25 cellular contexts compared by ENCODE assay signal in genomic region chr6:167524720-167525119, GRCh38.
"Had no signal": no experiment of that assay in that cellular context is flagged by ENCODE, and none has a peak within 500 bp of the region (broad histone marks: within the 10 kb centered on the region; RNA-seq: fewer than 3 reads in every experiment).

No MANE protein-coding gene starts in this region.

- H3K9ac ChIP-seq: parathyroid adenoma had no signal

- H3K4me1 Mint-ChIP-seq: naive B cell had no signal

- H3K9me3 Mint-ChIP-seq: mesothelial cell of epicardium; natural killer cell; stimulated activated naive B cell treated with anti-CD40 and anti-IgM and Interleukin-4, amounts not matched to agents 10 μg/mL and 1 μg/mL and 100 μg/mL, for 72 hours; stimulated activated naive CD8-positive, alpha-beta T cell treated with anti-CD3 and anti-CD28 coated beads, Interleukin-15, Interleukin-2, amounts not matched to agents 100 ng/mL and 50 ng/mL, for 24 hours had no signal

- H3K36me3 Mint-ChIP-seq: mesothelial cell of epicardium; naive B cell; natural killer cell; stimulated activated naive B cell treated with anti-CD40 and anti-IgM and Interleukin-4, amounts not matched to agents 10 μg/mL and 1 μg/mL and 100 μg/mL, for 72 hours had no signal

- H2AFZ ChIP-seq: parathyroid adenoma had no signal

- ATAC-seq: lower lobe of right lung; natural killer cell; psoas muscle; sciatic nerve; stimulated activated naive B cell treated with anti-CD40 and anti-IgM and Interleukin-4, amounts not matched to agents 10 μg/mL and 1 μg/mL and 100 μg/mL, for 72 hours had no signal

- H3K27ac Mint-ChIP-seq: mesothelial cell of epicardium; natural killer cell; nephron progenitor cell; stimulated activated naive B cell treated with anti-CD40 and anti-IgM and Interleukin-4, amounts not matched to agents 10 μg/mL and 1 μg/mL and 100 μg/mL, for 72 hours; stimulated activated naive CD8-positive, alpha-beta T cell treated with anti-CD3 and anti-CD28 coated beads, Interleukin-15, Interleukin-2, amounts not matched to agents 100 ng/mL and 50 ng/mL, for 24 hours had no signal

- DNase-seq: glutamatergic neuron; hippocampal formation; lower lobe of right lung; mammary epithelial cell; mesenchymal stem cell; naive B cell; natural killer cell; nephron progenitor cell; nucleus accumbens; psoas muscle; stimulated activated CD4-positive, alpha-beta T cell treated with anti-CD3 and anti-CD28 coated beads, Interleukin-12 subunit alpha, Interleukin-12 subunit beta, amount 100 ng/mL, for 4 hours; stimulated activated CD4-positive, alpha-beta T cell treated with anti-CD3 and anti-CD28 coated beads, Interleukin-15, amount 100 ng/mL, for 24 hours; stimulated activated CD4-positive, alpha-beta T cell treated with anti-CD3 and anti-CD28 coated beads, Interleukin-2, amount 100 ng/mL, for 24 hours; stimulated activated CD4-positive, alpha-beta T cell treated with anti-CD3 and anti-CD28 coated beads, Interleukin-4, amount 100 ng/mL, for 1 hour; stimulated activated naive B cell treated with anti-CD40 and anti-IgM and Interleukin-4, amounts not matched to agents 10 μg/mL and 1 μg/mL and 100 μg/mL, for 72 hours; tibial artery; trophoblast cell; upper lobe of right lung had no signal

- H3K4me3 ChIP-seq: lower lobe of right lung, psoas muscle, skin epidermis, suprapubic skin, thoracic aorta, tibial artery, upper lobe of right lung had no signal

- H3K36me3 ChIP-seq: lower lobe of right lung, suprapubic skin, thoracic aorta, tibial artery, upper lobe of right lung had no signal

- H3K27me3 ChIP-seq: upper lobe of right lung had no signal

- H3K9me3 ChIP-seq: lower lobe of right lung, psoas muscle, suprapubic skin, thoracic aorta, tibial artery, upper lobe of right lung had no signal

- H3K27ac ChIP-seq: lower lobe of right lung, parathyroid adenoma, psoas muscle, skin epidermis, suprapubic skin, thoracic aorta, tibial artery, upper lobe of right lung had no signal

- H3K4me3 Mint-ChIP-seq: mesothelial cell of epicardium; naive B cell; natural killer cell; nephron progenitor cell; stimulated activated naive B cell treated with anti-CD40 and anti-IgM and Interleukin-4, amounts not matched to agents 10 μg/mL and 1 μg/mL and 100 μg/mL, for 72 hours; stimulated activated naive CD8-positive, alpha-beta T cell treated with anti-CD3 and anti-CD28 coated beads, Interleukin-15, Interleukin-2, amounts not matched to agents 100 ng/mL and 50 ng/mL, for 24 hours had no signal

- H3K79me2 ChIP-seq: parathyroid adenoma had no signal

- H3K4me1 ChIP-seq: lower lobe of right lung, parathyroid adenoma, psoas muscle, suprapubic skin, tibial artery, upper lobe of right lung had no signal
